ENCODE assay signal across 1 cellular context in genomic region chr2:20215183-20216040, GRCh38.
TF ChIP-seq lines count a peak whose summit lies in the region.

No MANE protein-coding gene starts in this region.

TF ChIP-seq in HepG2, 621 proteins besides CTCF, POLR2A, EP300 and RAD21 (continued from another document and continues in another):
- TF ChIP-seq ZBTB46 (CRISPR knock-in tag; IDR thresholded peaks at IDR 0.05; ENCODE audit: borderline replicate concordance) (no peak), TEF (CRISPR knock-in tag; IDR thresholded peaks at IDR 0.05) (no peak), ZKSCAN1 (IDR thresholded peaks at IDR 0.05; ENCODE audit: low read length) (no peak; the same call in 1 of the 2 replicates), ZNF101 (CRISPR knock-in tag; IDR thresholded peaks at IDR 0.05; ENCODE audit: borderline replicate concordance, low read depth) (no peak), ZNF772 (CRISPR knock-in tag; IDR thresholded peaks at IDR 0.05) (peak; percentile 74; the same call in 1 of the 2 replicates), MAFG (CRISPR knock-in tag; IDR thresholded peaks at IDR 0.05) (no peak), KLF15 (CRISPR knock-in tag; IDR thresholded peaks at IDR 0.05; ENCODE audit: borderline replicate concordance) (no peak), MTF2 (CRISPR knock-in tag; IDR thresholded peaks at IDR 0.05; ENCODE audit: borderline replicate concordance) (no peak), ZNF432 (CRISPR knock-in tag; IDR thresholded peaks at IDR 0.05; ENCODE audit: borderline replicate concordance) (no peak), ZNF33B (CRISPR knock-in tag; IDR thresholded peaks at IDR 0.05) (no peak; the same call in 1 of the 2 replicates), ZNF749 (CRISPR knock-in tag; IDR thresholded peaks at IDR 0.05; ENCODE audit: borderline replicate concordance) (peak; percentile 82; the same call in 1 of the 2 replicates), TIGD3 (CRISPR knock-in tag; IDR thresholded peaks at IDR 0.05; ENCODE audit: borderline replicate concordance) (peak; percentile 67; the same call in 1 of the 2 replicates), MAZ (IDR thresholded peaks at IDR 0.05; ENCODE audit: borderline replicate concordance, low read depth, low read length) (peak; percentile 45; the same call in 1 of the 2 replicates), MAZ (CRISPR knock-in tag; IDR thresholded peaks at IDR 0.05; ENCODE audit: low read depth) (no peak; the same call in 1 of the 2 replicates), ZNF570 (CRISPR knock-in tag; IDR thresholded peaks at IDR 0.05; ENCODE audit: borderline replicate concordance) (no peak), AKAP8 (CRISPR knock-in tag; IDR thresholded peaks at IDR 0.05) (peak; percentile 95), ZNF274 (CRISPR knock-in tag; IDR thresholded peaks at IDR 0.05) (peak; percentile 48; the same call in 1 of the 2 replicates), ZBTB44 (CRISPR knock-in tag; IDR thresholded peaks at IDR 0.05) (no peak), ATF4 (CRISPR knock-in tag; IDR thresholded peaks at IDR 0.05) (no peak), ZNF761 (CRISPR knock-in tag; conservative IDR thresholded peaks at IDR 0.05) (0 out of 2 replicates have a peak, but pooled peaks have one; percentile 89), MEIS2 (CRISPR knock-in tag; IDR thresholded peaks at IDR 0.05) (0 out of 2 replicates have a peak, but pooled peaks have one; percentile 77), SKIL (CRISPR knock-in tag; IDR thresholded peaks at IDR 0.05; ENCODE audit: borderline replicate concordance) (peak; percentile 93), NR2C2 (CRISPR knock-in tag; IDR thresholded peaks at IDR 0.05; ENCODE audit: borderline replicate concordance) (peak; percentile 94), ZNF431 (CRISPR knock-in tag; IDR thresholded peaks at IDR 0.05; ENCODE audit: borderline replicate concordance, low read depth) (0 out of 2 replicates have a peak, but pooled peaks have one; percentile 76), ZNF691 (CRISPR knock-in tag; IDR thresholded peaks at IDR 0.05; ENCODE audit: borderline replicate concordance, low read depth) (peak; percentile 97), SNAI1 (CRISPR knock-in tag; IDR thresholded peaks at IDR 0.05; ENCODE audit: borderline replicate concordance) (0 out of 2 replicates have a peak, but pooled peaks have one; percentile 13), ZNF281 (CRISPR knock-in tag; IDR thresholded peaks at IDR 0.05; ENCODE audit: borderline replicate concordance) (peak; percentile 69; the same call in 1 of the 2 replicates), ZNF577 (CRISPR knock-in tag; IDR thresholded peaks at IDR 0.05; ENCODE audit: borderline replicate concordance, low read depth) (no peak), ZNF142 (CRISPR knock-in tag; IDR thresholded peaks at IDR 0.05) (0 out of 2 replicates have a peak, but pooled peaks have one; percentile 55), GPBP1L1 (CRISPR knock-in tag; IDR thresholded peaks at IDR 0.05) (no peak), ASH2L (IDR thresholded peaks at IDR 0.05; ENCODE audit: insufficient read length, low read depth, low read length) (peak; percentile 64), HOXD1 (CRISPR knock-in tag; IDR thresholded peaks at IDR 0.05) (peak; percentile 79), TFAP4 (IDR thresholded peaks at IDR 0.05; ENCODE audit: borderline replicate concordance, low read depth) (no peak; the same call in 1 of the 2 replicates), ZFP36L1 (CRISPR knock-in tag; IDR thresholded peaks at IDR 0.05) (peak; percentile 79; the same call in 1 of the 2 replicates), ZNF460 (CRISPR knock-in tag; IDR thresholded peaks at IDR 0.05; ENCODE audit: borderline replicate concordance) (no peak; the same call in 1 of the 2 replicates)
